Comparison of ENCODE assay signal across 1 cellular context in the genomic region with DNA sequence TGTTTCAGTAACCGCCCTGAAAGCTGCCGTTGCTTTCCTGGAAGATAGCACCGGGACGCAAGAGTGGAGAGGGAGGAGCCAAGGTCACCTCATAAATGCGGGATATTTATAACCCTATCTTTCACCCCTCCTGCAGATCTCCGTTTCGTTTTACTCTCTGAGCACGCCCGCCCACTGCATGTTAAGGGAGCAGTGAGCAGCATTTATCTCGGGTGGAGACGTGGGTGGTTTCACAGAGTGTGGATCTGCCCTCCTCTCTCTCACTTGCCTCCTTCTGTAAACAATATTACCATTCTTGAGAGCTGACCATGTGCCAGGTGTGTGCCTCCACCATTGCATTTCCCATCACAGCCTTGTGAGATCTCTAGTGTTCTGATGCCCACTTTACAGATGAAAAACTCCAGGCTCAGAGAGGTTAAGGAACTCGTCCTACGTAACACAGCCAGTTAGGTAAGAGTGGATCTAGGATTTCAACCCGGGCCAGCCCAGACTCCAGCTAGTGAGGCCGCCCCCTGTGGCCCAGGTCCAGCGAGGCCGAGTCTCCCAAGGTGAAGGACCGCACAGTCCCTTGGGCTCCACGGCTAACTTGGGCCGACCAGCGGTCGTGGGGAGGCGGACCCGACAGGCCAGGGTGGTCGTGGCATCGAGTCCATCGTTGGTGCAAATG.
TF ChIP-seq lines count a peak whose summit lies in the region.

No MANE protein-coding gene starts in this region.

TF ChIP-seq in K562, 482 proteins besides CTCF, POLR2A, EP300 and RAD21 (continued from another document):
- TF ChIP-seq, protein P1, sequence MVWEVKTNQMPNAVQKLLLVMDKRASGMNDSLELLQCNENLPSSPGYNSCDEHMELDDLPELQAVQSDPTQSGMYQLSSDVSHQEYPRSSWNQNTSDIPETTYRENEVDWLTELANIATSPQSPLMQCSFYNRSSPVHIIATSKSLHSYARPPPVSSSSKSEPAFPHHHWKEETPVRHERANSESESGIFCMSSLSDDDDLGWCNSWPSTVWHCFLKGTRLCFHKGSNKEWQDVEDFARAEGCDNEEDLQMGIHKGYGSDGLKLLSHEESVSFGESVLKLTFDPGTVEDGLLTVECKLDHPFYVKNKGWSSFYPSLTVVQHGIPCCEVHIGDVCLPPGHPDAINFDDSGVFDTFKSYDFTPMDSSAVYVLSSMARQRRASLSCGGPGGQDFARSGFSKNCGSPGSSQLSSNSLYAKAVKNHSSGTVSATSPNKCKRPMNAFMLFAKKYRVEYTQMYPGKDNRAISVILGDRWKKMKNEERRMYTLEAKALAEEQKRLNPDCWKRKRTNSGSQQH (CRISPR knock-in tag; IDR thresholded peaks at IDR 0.05), result no peak
- peak; percentile 52; the same call in 1 of the 2 replicates for TF ChIP-seq SAFB (IDR thresholded peaks at IDR 0.05; ENCODE audit: borderline replicate concordance, low read depth, low read length)
- 0 out of 2 replicates have a peak, but pooled peaks have one; percentile 79 for TF ChIP-seq ZNF717 (CRISPR knock-in tag; IDR thresholded peaks at IDR 0.05)
- peak; percentile 57 for TF ChIP-seq MGA (IDR thresholded peaks at IDR 0.05)
- peak; percentile 80 for TF ChIP-seq MEIS2 (IDR thresholded peaks at IDR 0.05; ENCODE audit: partially characterized antibody)
- TF ChIP-seq RCOR1 (IDR thresholded peaks at IDR 0.05; ENCODE audit: borderline replicate concordance in 1 of 2, low read depth in 2 of 2, low read length in 2 of 2), result peak; percentile 57 to 80
- peak; percentile 75; the same call in 1 of the 2 replicates for TF ChIP-seq ZNF584 (CRISPR knock-in tag; IDR thresholded peaks at IDR 0.05; ENCODE audit: low read depth)
- peak; percentile 68 for TF ChIP-seq LEF1 (IDR thresholded peaks at IDR 0.05)
- 0 out of 2 replicates have a peak, but pooled peaks have one; percentile 32 for TF ChIP-seq FOXJ2 (tag; IDR thresholded peaks at IDR 0.05)
- 0 out of 2 replicates have a peak, but pooled peaks have one; percentile 49 for TF ChIP-seq SMARCC2 (IDR thresholded peaks at IDR 0.05; ENCODE audit: low read depth)
- TF ChIP-seq CEBPB (tag; IDR thresholded peaks at IDR 0.05), result peak; percentile 83
- TF ChIP-seq MCM7 (IDR thresholded peaks at IDR 0.05), result 0 out of 4 replicates have a peak, but pooled peaks of 1 of the 2 experiments have one; percentile 46
- TF ChIP-seq KLF13 (tag; IDR thresholded peaks at IDR 0.05; ENCODE audit: borderline replicate concordance, low read depth), result peak; percentile 7; the same call in 1 of the 2 replicates
- TF ChIP-seq, protein P2, sequence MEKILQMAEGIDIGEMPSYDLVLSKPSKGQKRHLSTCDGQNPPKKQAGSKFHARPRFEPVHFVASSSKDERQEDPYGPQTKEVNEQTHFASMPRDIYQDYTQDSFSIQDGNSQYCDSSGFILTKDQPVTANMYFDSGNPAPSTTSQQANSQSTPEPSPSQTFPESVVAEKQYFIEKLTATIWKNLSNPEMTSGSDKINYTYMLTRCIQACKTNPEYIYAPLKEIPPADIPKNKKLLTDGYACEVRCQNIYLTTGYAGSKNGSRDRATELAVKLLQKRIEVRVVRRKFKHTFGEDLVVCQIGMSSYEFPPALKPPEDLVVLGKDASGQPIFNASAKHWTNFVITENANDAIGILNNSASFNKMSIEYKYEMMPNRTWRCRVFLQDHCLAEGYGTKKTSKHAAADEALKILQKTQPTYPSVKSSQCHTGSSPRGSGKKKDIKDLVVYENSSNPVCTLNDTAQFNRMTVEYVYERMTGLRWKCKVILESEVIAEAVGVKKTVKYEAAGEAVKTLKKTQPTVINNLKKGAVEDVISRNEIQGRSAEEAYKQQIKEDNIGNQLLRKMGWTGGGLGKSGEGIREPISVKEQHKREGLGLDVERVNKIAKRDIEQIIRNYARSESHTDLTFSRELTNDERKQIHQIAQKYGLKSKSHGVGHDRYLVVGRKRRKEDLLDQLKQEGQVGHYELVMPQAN (IDR thresholded peaks at IDR 0.05; ENCODE audit: borderline replicate concordance), result peak; percentile 51; the same call in 1 of the 2 replicates
- TF ChIP-seq TAF1 (IDR thresholded peaks at IDR 0.05; ENCODE audit: control insufficient read depth, extremely low read depth, insufficient read depth, low read length, severe bottlenecking), result peak; percentile 75
- TF ChIP-seq PHF8 (IDR thresholded peaks at IDR 0.05; ENCODE audit: borderline replicate concordance, low read length), result peak; percentile 50; the same call in 1 of the 2 replicates
- peak; percentile 82 for TF ChIP-seq SMARCA4 (IDR thresholded peaks at IDR 0.05)
- TF ChIP-seq E2F3 (CRISPR knock-in tag; IDR thresholded peaks at IDR 0.05), result no peak
- TF ChIP-seq POLR2B (IDR thresholded peaks at IDR 0.05; ENCODE audit: low read depth, partially characterized antibody), result no peak
- no peak for TF ChIP-seq FOXA1 (IDR thresholded peaks at IDR 0.05; ENCODE audit: borderline replicate concordance)
- no peak for TF ChIP-seq NFXL1 (CRISPR knock-in tag; IDR thresholded peaks at IDR 0.05)
- TF ChIP-seq, protein P3, sequence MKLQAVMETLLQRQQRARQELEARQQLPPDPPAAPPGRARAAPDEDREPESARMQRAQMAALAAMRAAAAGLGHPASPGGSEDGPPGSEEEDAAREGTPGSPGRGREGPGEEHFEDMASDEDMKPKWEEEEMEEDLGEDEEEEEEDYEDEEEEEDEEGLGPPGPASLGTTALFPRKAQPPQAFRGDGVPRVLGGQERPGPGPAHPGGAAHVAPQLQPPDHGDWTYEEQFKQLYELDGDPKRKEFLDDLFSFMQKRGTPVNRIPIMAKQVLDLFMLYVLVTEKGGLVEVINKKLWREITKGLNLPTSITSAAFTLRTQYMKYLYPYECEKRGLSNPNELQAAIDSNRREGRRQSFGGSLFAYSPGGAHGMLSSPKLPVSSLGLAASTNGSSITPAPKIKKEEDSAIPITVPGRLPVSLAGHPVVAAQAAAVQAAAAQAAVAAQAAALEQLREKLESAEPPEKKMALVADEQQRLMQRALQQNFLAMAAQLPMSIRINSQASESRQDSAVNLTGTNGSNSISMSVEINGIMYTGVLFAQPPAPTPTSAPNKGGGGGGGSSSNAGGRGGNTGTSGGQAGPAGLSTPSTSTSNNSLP (IDR thresholded peaks at IDR 0.05; ENCODE audit: borderline replicate concordance, low read depth, low read length), result no peak
- no peak for TF ChIP-seq CBX2 (IDR thresholded peaks at IDR 0.05; ENCODE audit: insufficient read depth, low read length, poor library complexity, severe bottlenecking)
- TF ChIP-seq GATAD2B (IDR thresholded peaks at IDR 0.05; ENCODE audit: borderline replicate concordance), result peak; percentile 80; the same call in 1 of the 2 replicates
- TF ChIP-seq SPI1 (IDR thresholded peaks at IDR 0.05; ENCODE audit: borderline replicate concordance, low read depth, low read length), result no peak
TF ChIP-seq in K562: peak in this region for 153.
